Comparison of ENCODE assay signal across 8 cellular contexts in the genomic region with DNA sequence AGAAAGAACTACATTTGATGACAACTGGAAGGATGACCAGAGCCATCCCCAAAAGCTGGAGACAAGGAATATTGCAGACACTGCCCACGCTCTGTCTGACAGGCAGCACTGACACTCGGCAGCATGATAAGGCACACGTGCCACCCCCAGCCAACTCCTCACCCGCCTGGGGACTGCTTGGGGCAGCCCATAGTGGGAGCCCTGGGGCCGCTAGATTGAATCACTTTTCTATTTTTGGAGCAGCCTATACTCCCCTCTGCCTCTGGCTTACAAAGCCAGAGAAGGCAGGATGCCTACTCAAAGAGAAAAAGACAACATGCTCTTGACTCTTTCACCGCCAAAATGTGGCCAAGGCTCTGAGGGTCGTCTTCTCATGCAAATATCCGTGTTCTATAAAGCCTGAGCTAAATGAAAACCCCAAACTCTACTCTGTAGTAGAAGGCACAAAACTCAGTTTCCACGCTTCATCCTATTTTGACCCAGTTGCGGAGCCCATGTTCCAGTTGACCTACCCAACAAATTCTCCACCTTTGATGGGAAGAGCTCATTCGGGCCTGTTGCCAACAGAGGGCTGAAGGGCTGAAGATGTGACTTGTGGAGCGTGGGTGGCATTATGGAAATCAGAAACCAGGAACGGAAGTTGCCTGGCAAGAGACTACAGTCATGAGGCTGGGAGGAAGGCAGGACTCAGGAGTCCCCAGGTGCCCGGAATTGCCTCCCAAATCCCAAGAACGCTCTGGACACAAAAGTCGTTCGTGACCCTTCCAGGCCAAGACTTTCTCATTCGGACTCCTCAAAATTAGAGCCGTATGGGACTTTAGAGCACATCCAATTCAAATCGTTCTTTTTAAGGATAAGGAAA. TPM values are rescaled to one million over a fixed set of nuclear protein-coding genes. Genes with fewer than 3 reads are reported as not detected.
DNase-seq lines count a peak whose midpoint lies in the region; ATAC-seq, FAIRE-seq and TF ChIP-seq lines count a peak whose summit lies in the region.

No MANE protein-coding gene starts in this region.

- TF ChIP-seq CTCF in GM12874 (IDR thresholded peaks at IDR 0.05; ENCODE audit: insufficient read depth, low read depth, low read length), result 0 out of 2 replicates have a peak, but pooled peaks have one; percentile 6
- no peak for TF ChIP-seq CTCF in RWPE1 (conservative IDR thresholded peaks at IDR 0.05; ENCODE audit: low read depth)
- no peak for TF ChIP-seq CTCF in kidney (IDR thresholded peaks at IDR 0.05; ENCODE audit: borderline replicate concordance, extremely low read depth, insufficient read depth)

- H3K9ac ChIP-seq in kidney (ENCODE audit: low read length in 2 of 2), result peak overlapping the region; percentile 78 to 83

- FAIRE-seq in kidney (lab: Jason Lieb, UNC), result no peak

- DNase-seq in RWPE1 (ENCODE audit: low spot score) (no peak), astrocyte of the hippocampus (ENCODE audit: low read depth, low spot score) (peak; percentile 52), kidney (no peak), globus pallidus (ENCODE audit: low spot score) (no peak), HuH-7.5 (ENCODE audit: low spot score) (no peak)
- peak; percentile 47 to 53 for DNase-seq in stimulated activated CD4-positive, alpha-beta T cell treated with anti-CD3 and anti-CD28 coated beads, Interleukin-4, amount 100 ng/mL, for 48 hours (ENCODE audit: low read depth in 2 of 2)

- ATAC-seq in HG02798 (IDR thresholded peaks at IDR 0.05; ENCODE audit: poor library complexity, unreplicated experiment), result peak; percentile 29

- intact Hi-C loops in kidney (cut with DNase I), result no loop called here

- peaks cover 18 to 21% of the 10 kb centered on the region in 2 donors for H3K4me1 ChIP-seq in kidney (ENCODE audit: control insufficient read depth in 1 of 2, insufficient read depth in 1 of 2, low read depth in 1 of 2, low read length in 2 of 2)

- peaks cover 19 to 25% of the 10 kb centered on the region in 2 donors for H3K36me3 ChIP-seq in kidney (ENCODE audit: control insufficient read depth in 1 of 2, insufficient read depth in 2 of 2, low read length in 2 of 2)

- H3K27ac ChIP-seq in RWPE1 (peak overlapping the region; percentile 88), kidney (ENCODE audit: low read depth in 2 of 2, low read length in 2 of 2) (peak overlapping the region; percentile 86 to 92)

- H3K9me3 ChIP-seq in kidney (ENCODE audit: control insufficient read depth in 1 of 2, low read length in 2 of 2), result no peaks in the 10 kb centered on the region

- peak overlapping the region; percentile 93 to 95 for H3K4me3 ChIP-seq in kidney (ENCODE audit: low read length in 2 of 2)

- POLR2A ChIA-PET in RWPE1 (lab: Yijun Ruan, JAX; ENCODE audit: low non-redundant PET), result interaction anchor here (0.6 to 1.3 kb wide), 3 partner anchors 9 to 51 kb away, joined by 3 to 5 read pairs (median 3); no protein-coding TSS in a partner anchor

- CTCF ChIA-PET in RWPE1 (lab: Yijun Ruan, JAX), result interaction anchor here (0.6 to 1.9 kb wide), 3 partner anchors 38 to 377 kb away, joined by 3 to 7 read pairs (median 3); no protein-coding TSS in a partner anchor

RNA-seq across cellular contexts. Expression of gene SMG5, which starts 1.1 kb away (rescaled TPM):
- total RNA-seq in kidney, result 69.5 TPM
- polyA plus RNA-seq in kidney (ENCODE audit: insufficient read depth, low read depth, low replicate concordance), result 46.1 TPM

RNA-seq across cellular contexts. Expression of gene TMEM79, which starts 2.6 kb away (rescaled TPM):
- total RNA-seq in kidney, result 2.7 TPM
- polyA plus RNA-seq in kidney (ENCODE audit: insufficient read depth, low read depth, low replicate concordance), result 3.9 TPM

RNA-seq across cellular contexts. Expression of gene GLMP, which starts 14.0 kb away (rescaled TPM):
- 52.4 TPM for total RNA-seq in kidney
- 154 TPM for polyA plus RNA-seq in kidney (ENCODE audit: insufficient read depth, low read depth, low replicate concordance)

RNA-seq across cellular contexts. Expression of gene VHLL, which starts 17.6 kb away (rescaled TPM):
- total RNA-seq in kidney, result not detected
- polyA plus RNA-seq in kidney (ENCODE audit: insufficient read depth, low read depth, low replicate concordance), result not detected

RNA-seq across cellular contexts. Expression of gene PAQR6, which starts 33.7 kb away (rescaled TPM):
- total RNA-seq in kidney, result 4.2 TPM
- polyA plus RNA-seq in kidney (ENCODE audit: insufficient read depth, low read depth, low replicate concordance), result 2.0 TPM

Comparison
In these comparisons a context has a peak if more than half of its experiments do, and no peak if none do; other contexts are left out.
1. DNase-seq: peak in astrocyte of the hippocampus (single experiment) and stimulated activated CD4-positive, alpha-beta T cell treated with anti-CD3 and anti-CD28 coated beads, Interleukin-4, amount 100 ng/mL, for 48 hours (2 of 2); none in RWPE1 (single experiment), kidney (single experiment), globus pallidus (single experiment) and HuH-7.5 (single experiment).